24 cellular contexts compared by ENCODE assay signal in genomic region chr22:39675907-39676306, GRCh38.
"Had no signal": no experiment of that assay in that cellular context is flagged by ENCODE, and none has a peak within 500 bp of the region (broad histone marks: within the 10 kb centered on the region; RNA-seq: fewer than 3 reads in every experiment).

No MANE protein-coding gene starts in this region.

- H3K27ac ChIP-seq: adrenal gland, breast epithelium, KMS-11, Peyer's patch, RWPE1, SJCRH30 had no signal

- H3K36me3 ChIP-seq: adrenal gland, breast epithelium, Peyer's patch, SJCRH30 had no signal

- H3K4me3 Mint-ChIP-seq: activated CD8-positive, alpha-beta T cell treated with anti-CD3 and anti-CD28 coated beads for 36 hours; activated naive CD4-positive, alpha-beta T cell treated with anti-CD3 and anti-CD28 coated beads, Interleukin-2, amount 10 ng/mL, durations not matched to agents 7 days and 5 days; activated naive CD8-positive, alpha-beta T cell treated with anti-CD3 and anti-CD28 coated beads, Interleukin-2, amount 10 ng/mL, durations not matched to agents 7 days and 5 days; activated T-cell treated with anti-CD3 and anti-CD28 coated beads, Interleukin-2, amount 50 U/mL, for 72 hours had no signal

- H3K27me3 ChIP-seq: adrenal gland, breast epithelium, Peyer's patch, SJCRH30 had no signal

- H3K27me3 Mint-ChIP-seq: activated CD8-positive, alpha-beta T cell treated with anti-CD3 and anti-CD28 coated beads for 36 hours had no signal

- H3K4me3 ChIP-seq: adrenal gland, breast epithelium, Peyer's patch, SJCRH30 had no signal

- H3K4me1 ChIP-seq: adrenal gland, breast epithelium, Peyer's patch, SJCRH30 had no signal

- DNase-seq: activated CD4-positive, alpha-beta T cell treated with anti-CD3 and anti-CD28 coated beads for 4 hours; activated CD8-positive, alpha-beta memory T cell treated with anti-CD3 and anti-CD28 coated beads, Interleukin-2, amount 50 U/mL, for 4 hours; activated CD8-positive, alpha-beta T cell treated with anti-CD3 and anti-CD28 coated beads for 36 hours; activated gamma-delta T cell treated with Interleukin-2 at 50 U/mL for 16 hours; activated naive CD4-positive, alpha-beta T cell treated with anti-CD3 and anti-CD28 coated beads, Interleukin-2, amount 10 ng/mL, durations not matched to agents 7 days and 5 days; activated naive CD8-positive, alpha-beta T cell treated with anti-CD3 and anti-CD28 coated beads, Interleukin-2, amount 10 ng/mL, durations not matched to agents 7 days and 5 days; activated T-cell treated with anti-CD3 and anti-CD28 coated beads, Interleukin-2, amount 50 U/mL, for 72 hours; adrenal gland; MV-4-11; NCI-H1092 treated with DMSO at 0.1 percent for 48 hours; NCI-H1417 treated with DMSO at 0.1 percent for 48 hours; NCI-H1694; NCI-H2029; NCI-H510A treated with DMSO at 0.1 percent for 48 hours; NCI-H748 treated with DMSO at 0.1 percent for 48 hours; OCI-M1; Peyer's patch; Right ventricle myocardium superior; SJCRH30; SK-N-SH had no signal

- H3K9me3 ChIP-seq: SK-N-SH had no signal

- H3K4me1 Mint-ChIP-seq: activated naive CD4-positive, alpha-beta T cell treated with anti-CD3 and anti-CD28 coated beads, Interleukin-2, amount 10 ng/mL, durations not matched to agents 7 days and 5 days; activated naive CD8-positive, alpha-beta T cell treated with anti-CD3 and anti-CD28 coated beads, Interleukin-2, amount 10 ng/mL, durations not matched to agents 7 days and 5 days had no signal

- H3K27ac Mint-ChIP-seq: activated CD8-positive, alpha-beta T cell treated with anti-CD3 and anti-CD28 coated beads for 36 hours; activated naive CD4-positive, alpha-beta T cell treated with anti-CD3 and anti-CD28 coated beads, Interleukin-2, amount 10 ng/mL, durations not matched to agents 7 days and 5 days; activated naive CD8-positive, alpha-beta T cell treated with anti-CD3 and anti-CD28 coated beads, Interleukin-2, amount 10 ng/mL, durations not matched to agents 7 days and 5 days; activated T-cell treated with anti-CD3 and anti-CD28 coated beads, Interleukin-2, amount 50 U/mL, for 72 hours; activated T-helper 2 cell treated with anti-CD3 and anti-CD28 coated beads, Interferon-gamma antibody, Interleukin-2, Interleukin-4, amounts not matched to agents 10 μg/mL and 5 μg/mL and 100 μg/mL, durations not matched to agents 14 hours and 24 hours and 36 hours had no signal
